Comparison of ENCODE assay signal across 1 cellular context in genomic region chr5:168042284-168043080, GRCh38.
TF ChIP-seq lines count a peak whose summit lies in the region.

No MANE protein-coding gene starts in this region.

TF ChIP-seq in HepG2, 621 proteins besides CTCF, POLR2A, EP300 and RAD21:
- no peak for TF ChIP-seq ZNF143 (CRISPR knock-in tag; IDR thresholded peaks at IDR 0.05)
- no peak for TF ChIP-seq NFYB (CRISPR knock-in tag; IDR thresholded peaks at IDR 0.05)
- TF ChIP-seq FOXP4 (CRISPR knock-in tag; IDR thresholded peaks at IDR 0.05): no peak
- TF ChIP-seq YEATS4 (CRISPR knock-in tag; IDR thresholded peaks at IDR 0.05; ENCODE audit: borderline replicate concordance): no peak
- no peak for TF ChIP-seq BRCA1 (CRISPR knock-in tag; IDR thresholded peaks at IDR 0.05)
- no peak for TF ChIP-seq ZNF629 (CRISPR knock-in tag; conservative IDR thresholded peaks at IDR 0.05)
- TF ChIP-seq NKX3-1 (CRISPR knock-in tag; IDR thresholded peaks at IDR 0.05): no peak
- TF ChIP-seq ZNF562 (CRISPR knock-in tag; IDR thresholded peaks at IDR 0.05; ENCODE audit: borderline replicate concordance): no peak
- no peak for TF ChIP-seq SRSF4 (IDR thresholded peaks at IDR 0.05; ENCODE audit: low read depth, low read length, poor library complexity, severe bottlenecking)
- TF ChIP-seq ZBTB7B (CRISPR knock-in tag; IDR thresholded peaks at IDR 0.05): no peak
- no peak for TF ChIP-seq ZBTB44 (CRISPR knock-in tag; IDR thresholded peaks at IDR 0.05)
- no peak for TF ChIP-seq DMTF1 (CRISPR knock-in tag; IDR thresholded peaks at IDR 0.05)
- TF ChIP-seq ZNF720 (CRISPR knock-in tag; IDR thresholded peaks at IDR 0.05): no peak
- no peak for TF ChIP-seq ZNF24 (IDR thresholded peaks at IDR 0.05)
- TF ChIP-seq USF2 (IDR thresholded peaks at IDR 0.05; ENCODE audit: low read depth, low read length): no peak
- no peak for TF ChIP-seq USF2 (CRISPR knock-in tag; IDR thresholded peaks at IDR 0.05; ENCODE audit: borderline replicate concordance)
- TF ChIP-seq, protein P1, sequence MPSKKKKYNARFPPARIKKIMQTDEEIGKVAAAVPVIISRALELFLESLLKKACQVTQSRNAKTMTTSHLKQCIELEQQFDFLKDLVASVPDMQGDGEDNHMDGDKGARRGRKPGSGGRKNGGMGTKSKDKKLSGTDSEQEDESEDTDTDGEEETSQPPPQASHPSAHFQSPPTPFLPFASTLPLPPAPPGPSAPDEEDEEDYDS (CRISPR knock-in tag; IDR thresholded peaks at IDR 0.05): no peak
